Comparison of ENCODE assay signal across 8 cellular contexts in genomic region chr6:90296346-90297123, GRCh38. TPM values are rescaled to one million over a fixed set of nuclear protein-coding genes. Genes with fewer than 3 reads are reported as not detected.
DNase-seq lines count a peak whose midpoint lies in the region; ATAC-seq and TF ChIP-seq lines count a peak whose summit lies in the region.

Gene BACH2, minus strand, starts transcription at chr6:90296843. Its CDS starts 287,999 bp downstream, at chr6:90008844.

- no peak for TF ChIP-seq CTCF in colonic mucosa (IDR thresholded peaks at IDR 0.05)

- peak within 1 kb of the TSS; percentile 58 for H3K4me3 ChIP-seq in colonic mucosa

- peak; percentile 48 for DNase-seq in SIG-M5 treated with dmso at 0.1 percent for 504 hours (lab: John Stamatoyannopoulos, UW; ENCODE audit: unreplicated experiment)
- no peak for DNase-seq in SIG-M5 (lab: John Stamatoyannopoulos, UW)
- DNase-seq in NCI-H345 (lab: John Stamatoyannopoulos, UW): peak; percentile 92
- peak; percentile 98 for DNase-seq in activated CD4-positive, alpha-beta T cell treated with anti-CD3 and anti-CD28 coated beads for 48 hours
- peak; percentile 92 for DNase-seq in colonic mucosa
- peak; percentile 97 for DNase-seq in left kidney (ENCODE audit: low read depth, low spot score)
- peak; percentile 86 to 95 for DNase-seq in stimulated activated CD4-positive, alpha-beta T cell treated with anti-CD3 and anti-CD28 coated beads, Interleukin-1b, Interleukin-23, amount 100 ng/mL, for 4 hours (ENCODE audit: low read depth in 2 of 2)

- intact Hi-C loops in colonic mucosa (cut with DNase I): loop anchor here (10.0 kb wide), 1 partner anchor 178 kb away; no protein-coding TSS in a partner anchor

- H3K36me3 ChIP-seq in colonic mucosa: no peaks in the 10 kb centered on the region

- H3K9ac ChIP-seq in colonic mucosa (ENCODE audit: low read depth in 2 of 2, low read length in 2 of 2): peak within 1 kb of the TSS; percentile 46 to 76

- peak; percentile 75 for ATAC-seq in HG03139 (IDR thresholded peaks at IDR 0.05; ENCODE audit: unreplicated experiment)

- H3K27ac ChIP-seq in colonic mucosa: peak within 1 kb of the TSS; percentile 53

- H3K27me3 ChIP-seq in colonic mucosa: peaks cover 34% of the 10 kb centered on the region

- H3K9me3 ChIP-seq in colonic mucosa: no peaks in the 10 kb centered on the region

- peaks cover 9% of the 10 kb centered on the region for H3K4me1 ChIP-seq in colonic mucosa

RNA-seq across cellular contexts. Expression of gene BACH2, which starts in this region (rescaled TPM):
- 1 to 10 TPM in 1 of 2 donors, under 1 TPM in 1; 0.52 to 1.2 TPM for total RNA-seq in colonic mucosa
